Comparison of ENCODE assay signal across 19 cellular contexts in genomic region chr9:105672711-105673234, GRCh38. TPM values are rescaled to one million over a fixed set of nuclear protein-coding genes. Genes with fewer than 3 reads are reported as not detected.
DNase-seq lines count a peak whose midpoint lies in the region; ATAC-seq, FAIRE-seq and TF ChIP-seq lines count a peak whose summit lies in the region.
"Had no signal": no experiment of that assay in that cellular context is flagged by ENCODE, and none has a peak within 500 bp of the region (broad histone marks: within the 10 kb centered on the region; RNA-seq: fewer than 3 reads in every experiment).

No MANE protein-coding gene starts in this region.

- no peaks in the 10 kb centered on the region for H3K36me3 Mint-ChIP-seq in IgD-negative memory B cell
- H3K36me3 Mint-ChIP-seq: WTC11 had no signal

- TF ChIP-seq CTCF in 22Rv1 (IDR thresholded peaks at IDR 0.05) (no peak), adrenal gland (IDR thresholded peaks at IDR 0.05) (no peak)

- H3K4me1 ChIP-seq in right cardiac atrium (ENCODE audit: control insufficient read depth, insufficient read depth, low read length) (no peaks in the 10 kb centered on the region), adrenal gland (replicated peaks in 1 of 2) (no peaks in the 10 kb centered on the region)
- H3K4me1 ChIP-seq: colonic mucosa, prostate gland, uterus had no signal

- TF ChIP-seq POLR2A in adrenal gland (IDR thresholded peaks at IDR 0.05), result no peak

- intact Hi-C loops in Right ventricle myocardium superior (cut with DNase I) (loop anchor here (2.0 kb wide), 1 partner anchor 26 kb away; no protein-coding TSS in a partner anchor), right cardiac atrium (cut with DNase I) (no loop called here), adrenal gland (cut with DNase I) (no loop called here)

- peaks cover 2 to 6% (median 6%) of the 10 kb centered on the region in 3 donors for H3K9me3 Mint-ChIP-seq in IgD-negative memory B cell
- H3K9me3 Mint-ChIP-seq: WTC11 had no signal

- H3K27ac ChIP-seq in 22Rv1, result peak overlapping the region; percentile 54
- no peak overlapping the region for H3K27ac ChIP-seq in right cardiac atrium (ENCODE audit: low read length)
- H3K27ac ChIP-seq in adrenal gland, result no peak overlapping the region
- H3K27ac ChIP-seq: colonic mucosa, prostate gland, uterus had no signal

- peak; percentile 21 for FAIRE-seq in GM19239 (lab: Jason Lieb, UNC)
- FAIRE-seq: GM12892, islet of Langerhans had no signal

- H3K27me3 Mint-ChIP-seq in IgD-negative memory B cell, result peaks cover 6% of the 10 kb centered on the region

- H3K4me3 ChIP-seq in right cardiac atrium (ENCODE audit: low read length) (no peak overlapping the region), adrenal gland (no peak overlapping the region), MG63 (no peak overlapping the region)
- H3K4me3 ChIP-seq: colonic mucosa, prostate gland, uterus had no signal

- H3K9me3 ChIP-seq in right cardiac atrium (ENCODE audit: control insufficient read depth, low read length) (no peaks in the 10 kb centered on the region), adrenal gland (replicated peaks in 1 of 3) (no peaks in the 10 kb centered on the region), MG63 (no peaks in the 10 kb centered on the region)
- H3K9me3 ChIP-seq: colonic mucosa, prostate gland, uterus had no signal

- peak overlapping the region in 1 of 3 donors; percentile 92 for H3K27ac Mint-ChIP-seq in IgD-negative memory B cell
- H3K27ac Mint-ChIP-seq: WTC11 had no signal

- peak overlapping the region; percentile 54 to 85 (median 71) for H3K4me3 Mint-ChIP-seq in IgD-negative memory B cell
- H3K4me3 Mint-ChIP-seq: WTC11 had no signal

- ATAC-seq in Right ventricle myocardium superior (ENCODE audit: poor library complexity), result no peak
- no peak for ATAC-seq in right cardiac atrium
- ATAC-seq: Right ventricle myocardium inferior, WTC11 had no signal

- 41% methylated on average over 3 of the region's 3 CpGs for WGBS in right cardiac atrium
- WGBS in adrenal gland, 4 donors, result 27 to 34% (median 29%) methylated on average over 3 of the region's 3 CpGs

- H3K36me3 ChIP-seq in adrenal gland (replicated peaks in 1 of 2), result no peaks in the 10 kb centered on the region
- no peaks in the 10 kb centered on the region for H3K36me3 ChIP-seq in MG63
- H3K36me3 ChIP-seq: colonic mucosa, prostate gland, uterus had no signal

- peaks cover 11 to 17% (median 16%) of the 10 kb centered on the region in 3 donors for H3K4me1 Mint-ChIP-seq in IgD-negative memory B cell

- no peaks in the 10 kb centered on the region for H3K27me3 ChIP-seq in right cardiac atrium (ENCODE audit: control insufficient read depth, insufficient read depth)
- H3K27me3 ChIP-seq in adrenal gland, result no peaks in the 10 kb centered on the region
- no peaks in the 10 kb centered on the region for H3K27me3 ChIP-seq in MG63
- H3K27me3 ChIP-seq: colonic mucosa, uterus had no signal

- DNase-seq in GM19239 (ENCODE audit: insufficient read length, low spot score) (no peak), SIG-M5 treated with dmso at 0.1 percent for 504 hours (lab: John Stamatoyannopoulos, UW; ENCODE audit: unreplicated experiment) (peak; percentile 85), Right ventricle myocardium superior (no peak), right cardiac atrium (no peak), adrenal gland (no peak), MG63 (no peak)
- DNase-seq: amniotic stem cell, colonic mucosa, MM.1S, uterus had no signal

RNA-seq across cellular contexts. Expression of gene TAL2, which starts 10.5 kb away (rescaled TPM):
- 9.3 TPM for polyA plus RNA-seq in IgD-negative memory B cell
- 0.59 TPM for total RNA-seq in Right ventricle myocardium superior
- not detected for total RNA-seq in right cardiac atrium
- 0.16 TPM for polyA plus RNA-seq in right cardiac atrium
- not detected for total RNA-seq in adrenal gland
- 1 to 10 TPM in 1 of 3 donors, not detected in 2; 1.7 TPM for polyA plus RNA-seq in adrenal gland
- total RNA-seq in MG63 (2014; rRNA removed; shearing (Covaris generic); ENCODE audit: low replicate concordance), result not detected in 2 replicates
- total RNA-seq: colonic mucosa, mononuclear cell, NCI-H460, prostate gland, Right ventricle myocardium inferior, WTC11 had no signal

RNA-seq across cellular contexts. Expression of gene TMEM38B, which starts 21.6 kb away (rescaled TPM):
- polyA plus RNA-seq in IgD-negative memory B cell, result 38.5 TPM
- 69.5 TPM for total RNA-seq in Right ventricle myocardium superior
- 10 to 100 TPM; 54.6 to 88.9 (median 68.8) TPM for total RNA-seq in right cardiac atrium
- polyA plus RNA-seq in right cardiac atrium, result 32.4 TPM
- 10 to 100 TPM; 17.9 to 86.0 (median 23.1) TPM for total RNA-seq in adrenal gland
- polyA plus RNA-seq in adrenal gland, result 10 to 100 TPM in 1 of 3 donors, 1 to 10 TPM in 2; 2.4 to 22.6 (median 3.4) TPM
- total RNA-seq in MG63 (2014; rRNA removed; shearing (Covaris generic); ENCODE audit: low replicate concordance), result 6.8 and 10.8 TPM in 2 replicates
